In the genomic region with DNA sequence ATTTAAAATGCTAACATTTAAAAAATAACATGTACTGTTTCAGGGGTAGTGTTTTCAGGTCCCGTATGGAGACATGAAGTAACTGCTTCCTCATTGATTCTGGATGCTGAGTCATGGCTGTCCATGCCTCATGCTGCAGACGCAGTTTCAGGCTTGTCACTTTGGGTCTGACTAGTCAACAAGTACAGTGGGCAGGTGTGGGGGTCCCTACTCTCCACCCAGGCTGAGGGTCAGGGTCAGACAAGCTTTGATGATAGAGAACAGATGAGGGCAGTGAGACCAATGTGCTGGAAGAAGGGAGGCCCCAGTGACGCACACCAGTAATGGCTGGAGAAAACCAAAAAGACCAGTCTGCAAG, we compare ENCODE assay signal across 2 cellular contexts.
TF ChIP-seq lines count a peak whose summit lies in the region.

No MANE protein-coding gene starts in this region.

TF ChIP-seq in A549, 52 proteins besides CTCF, POLR2A, EP300 and RAD21:
- peak; percentile 64 for TF ChIP-seq NFE2L2 (conservative IDR thresholded peaks at IDR 0.05; ENCODE audit: low read length)
- TF ChIP-seq, protein P1, sequence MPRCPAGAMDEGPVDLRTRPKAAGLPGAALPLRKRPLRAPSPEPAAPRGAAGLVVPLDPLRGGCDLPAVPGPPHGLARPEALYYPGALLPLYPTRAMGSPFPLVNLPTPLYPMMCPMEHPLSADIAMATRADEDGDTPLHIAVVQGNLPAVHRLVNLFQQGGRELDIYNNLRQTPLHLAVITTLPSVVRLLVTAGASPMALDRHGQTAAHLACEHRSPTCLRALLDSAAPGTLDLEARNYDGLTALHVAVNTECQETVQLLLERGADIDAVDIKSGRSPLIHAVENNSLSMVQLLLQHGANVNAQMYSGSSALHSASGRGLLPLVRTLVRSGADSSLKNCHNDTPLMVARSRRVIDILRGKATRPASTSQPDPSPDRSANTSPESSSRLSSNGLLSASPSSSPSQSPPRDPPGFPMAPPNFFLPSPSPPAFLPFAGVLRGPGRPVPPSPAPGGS (IDR thresholded peaks at IDR 0.05) = no peak
- peak; percentile 54 for TF ChIP-seq MAFK (IDR thresholded peaks at IDR 0.05; ENCODE audit: partially characterized antibody)
- no peak for TF ChIP-seq SREBF2 (IDR thresholded peaks at IDR 0.05)

TF ChIP-seq in IMR-90, 13 proteins besides CTCF, POLR2A, EP300 and RAD21:
- TF ChIP-seq NFE2L2 (IDR thresholded peaks at IDR 0.05; ENCODE audit: low read depth, low read length) = peak; percentile 84
- TF ChIP-seq, protein P2, sequence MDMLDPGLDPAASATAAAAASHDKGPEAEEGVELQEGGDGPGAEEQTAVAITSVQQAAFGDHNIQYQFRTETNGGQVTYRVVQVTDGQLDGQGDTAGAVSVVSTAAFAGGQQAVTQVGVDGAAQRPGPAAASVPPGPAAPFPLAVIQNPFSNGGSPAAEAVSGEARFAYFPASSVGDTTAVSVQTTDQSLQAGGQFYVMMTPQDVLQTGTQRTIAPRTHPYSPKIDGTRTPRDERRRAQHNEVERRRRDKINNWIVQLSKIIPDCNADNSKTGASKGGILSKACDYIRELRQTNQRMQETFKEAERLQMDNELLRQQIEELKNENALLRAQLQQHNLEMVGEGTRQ (IDR thresholded peaks at IDR 0.05; ENCODE audit: low read depth, low read length) = no peak
- TF ChIP-seq MAFK (IDR thresholded peaks at IDR 0.05; ENCODE audit: low read depth, low read length) = peak; percentile 32; the same call in 1 of the 2 replicates
